Comparison of ENCODE assay signal across 1 cellular context in the genomic region with DNA sequence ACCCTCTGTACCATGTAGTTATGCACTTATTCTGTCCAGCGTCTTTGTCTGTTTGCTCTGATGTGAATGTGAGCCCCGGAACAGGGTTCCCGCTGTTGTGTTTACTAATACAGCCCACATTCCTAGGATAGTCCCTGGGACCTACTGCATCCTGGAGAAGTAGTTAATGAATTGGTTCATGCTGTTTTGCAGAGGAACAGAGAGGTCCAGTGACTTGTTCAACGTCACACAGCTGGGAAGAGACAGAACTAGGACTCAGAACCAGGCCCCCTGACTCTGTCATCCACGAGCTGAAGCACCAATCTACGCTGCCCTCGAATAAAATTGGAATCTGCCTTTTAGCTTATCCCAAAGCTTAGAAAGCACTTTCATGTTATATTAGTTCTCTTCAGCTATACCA.
TF ChIP-seq lines count a peak whose summit lies in the region.

No MANE protein-coding gene starts in this region.

TF ChIP-seq in HepG2, 621 proteins besides CTCF, POLR2A, EP300 and RAD21 (continues in another document):
- TF ChIP-seq AHR (CRISPR knock-in tag; IDR thresholded peaks at IDR 0.05) (no peak), ZNF383 (CRISPR knock-in tag; IDR thresholded peaks at IDR 0.05; ENCODE audit: borderline replicate concordance) (no peak), ZBTB7B (CRISPR knock-in tag; IDR thresholded peaks at IDR 0.05) (no peak), RXRA (CRISPR knock-in tag; IDR thresholded peaks at IDR 0.05) (no peak), ZNF563 (CRISPR knock-in tag; IDR thresholded peaks at IDR 0.05) (no peak), ZNF749 (CRISPR knock-in tag; IDR thresholded peaks at IDR 0.05; ENCODE audit: borderline replicate concordance) (0 out of 2 replicates have a peak, but pooled peaks have one; percentile 36), SRY (CRISPR knock-in tag; IDR thresholded peaks at IDR 0.05) (no peak), CBX2 (IDR thresholded peaks at IDR 0.05; ENCODE audit: low read depth, low read length) (no peak), CBX2 (CRISPR knock-in tag; IDR thresholded peaks at IDR 0.05; ENCODE audit: low read depth) (no peak), TOE1 (CRISPR knock-in tag; IDR thresholded peaks at IDR 0.05) (no peak), ZBTB3 (CRISPR knock-in tag; IDR thresholded peaks at IDR 0.05; ENCODE audit: borderline replicate concordance, low read depth) (no peak), BHLHE40 (IDR thresholded peaks at IDR 0.05; ENCODE audit: low read length) (no peak), ERF (CRISPR knock-in tag; IDR thresholded peaks at IDR 0.05) (no peak), ZNF83 (CRISPR knock-in tag; IDR thresholded peaks at IDR 0.05; ENCODE audit: borderline replicate concordance) (no peak), DMAP1 (CRISPR knock-in tag; IDR thresholded peaks at IDR 0.05) (no peak), DR1 (CRISPR knock-in tag; IDR thresholded peaks at IDR 0.05) (no peak), ZNF207 (IDR thresholded peaks at IDR 0.05; ENCODE audit: borderline replicate concordance) (no peak), TGIF2 (CRISPR knock-in tag; IDR thresholded peaks at IDR 0.05) (no peak; the same call in 1 of the 2 replicates), ZNF775 (CRISPR knock-in tag; IDR thresholded peaks at IDR 0.05; ENCODE audit: borderline replicate concordance) (no peak), ATF5 (CRISPR knock-in tag; IDR thresholded peaks at IDR 0.05; ENCODE audit: low read depth) (no peak), ZFP1 (CRISPR knock-in tag; IDR thresholded peaks at IDR 0.05) (no peak), ZNF768 (CRISPR knock-in tag; IDR thresholded peaks at IDR 0.05) (peak; percentile 94; the same call in 1 of the 2 replicates), ZBTB38 (CRISPR knock-in tag; IDR thresholded peaks at IDR 0.05) (no peak), ZMYM3 (CRISPR knock-in tag; IDR thresholded peaks at IDR 0.05) (peak; percentile 29; the same call in 1 of the 2 replicates), TEF (CRISPR knock-in tag; IDR thresholded peaks at IDR 0.05) (no peak), ZNF552 (CRISPR knock-in tag; IDR thresholded peaks at IDR 0.05; ENCODE audit: borderline replicate concordance) (no peak), FOXO4 (CRISPR knock-in tag; conservative IDR thresholded peaks at IDR 0.05) (0 out of 2 replicates have a peak, but pooled peaks have one; percentile 48), MXD3 (CRISPR knock-in tag; IDR thresholded peaks at IDR 0.05) (no peak), ZNF253 (CRISPR knock-in tag; IDR thresholded peaks at IDR 0.05; ENCODE audit: borderline replicate concordance) (no peak), ZNF543 (CRISPR knock-in tag; IDR thresholded peaks at IDR 0.05) (0 out of 2 replicates have a peak, but pooled peaks have one; percentile 6), ZNF737 (CRISPR knock-in tag; IDR thresholded peaks at IDR 0.05; ENCODE audit: borderline replicate concordance) (no peak), POLR2G (IDR thresholded peaks at IDR 0.05; ENCODE audit: low read depth, low read length) (0 out of 2 replicates have a peak, but pooled peaks have one; percentile 6), ZNF484 (CRISPR knock-in tag; IDR thresholded peaks at IDR 0.05; ENCODE audit: borderline replicate concordance, low read depth) (no peak), ZNF547 (CRISPR knock-in tag; IDR thresholded peaks at IDR 0.05) (no peak), KDM1A (CRISPR knock-in tag; IDR thresholded peaks at IDR 0.05) (peak; percentile 39; the same call in 1 of the 2 replicates), NFE2 (CRISPR knock-in tag; IDR thresholded peaks at IDR 0.05) (no peak), HNF4A (CRISPR knock-in tag; IDR thresholded peaks at IDR 0.05) (no peak), TAF15 (IDR thresholded peaks at IDR 0.05; ENCODE audit: low read depth, low read length, poor library complexity, severe bottlenecking) (no peak), TRIM22 (IDR thresholded peaks at IDR 0.05) (no peak), SNAPC5 (CRISPR knock-in tag; IDR thresholded peaks at IDR 0.05; ENCODE audit: borderline replicate concordance) (no peak), ZC3H13 (CRISPR knock-in tag; IDR thresholded peaks at IDR 0.05) (0 out of 2 replicates have a peak, but pooled peaks have one; percentile 11), PCBP2 (optimal IDR thresholded peaks at IDR 0.05; ENCODE audit: low read depth, low read length, poor library complexity, severe bottlenecking) (no peak), UBTF (CRISPR knock-in tag; IDR thresholded peaks at IDR 0.05) (0 out of 2 replicates have a peak, but pooled peaks have one; percentile 6), ZNF652 (CRISPR knock-in tag; IDR thresholded peaks at IDR 0.05; ENCODE audit: borderline replicate concordance, low read depth) (0 out of 2 replicates have a peak, but pooled peaks have one; percentile 4), ZNF510 (CRISPR knock-in tag; IDR thresholded peaks at IDR 0.05; ENCODE audit: low read depth) (no peak), HMG20B (CRISPR knock-in tag; conservative IDR thresholded peaks at IDR 0.05) (no peak), ZNF441 (CRISPR knock-in tag; IDR thresholded peaks at IDR 0.05; ENCODE audit: borderline replicate concordance) (no peak), ZNF557 (CRISPR knock-in tag; IDR thresholded peaks at IDR 0.05) (no peak)
- TF ChIP-seq, protein P1, sequence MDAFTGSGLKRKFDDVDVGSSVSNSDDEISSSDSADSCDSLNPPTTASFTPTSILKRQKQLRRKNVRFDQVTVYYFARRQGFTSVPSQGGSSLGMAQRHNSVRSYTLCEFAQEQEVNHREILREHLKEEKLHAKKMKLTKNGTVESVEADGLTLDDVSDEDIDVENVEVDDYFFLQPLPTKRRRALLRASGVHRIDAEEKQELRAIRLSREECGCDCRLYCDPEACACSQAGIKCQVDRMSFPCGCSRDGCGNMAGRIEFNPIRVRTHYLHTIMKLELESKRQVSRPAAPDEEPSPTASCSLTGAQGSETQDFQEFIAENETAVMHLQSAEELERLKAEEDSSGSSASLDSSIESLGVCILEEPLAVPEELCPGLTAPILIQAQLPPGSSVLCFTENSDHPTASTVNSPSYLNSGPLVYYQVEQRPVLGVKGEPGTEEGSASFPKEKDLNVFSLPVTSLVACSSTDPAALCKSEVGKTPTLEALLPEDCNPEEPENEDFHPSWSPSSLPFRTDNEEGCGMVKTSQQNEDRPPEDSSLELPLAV (CRISPR knock-in tag; conservative IDR thresholded peaks at IDR 0.05; ENCODE audit: low read depth): no peak
- TF ChIP-seq, protein P2, sequence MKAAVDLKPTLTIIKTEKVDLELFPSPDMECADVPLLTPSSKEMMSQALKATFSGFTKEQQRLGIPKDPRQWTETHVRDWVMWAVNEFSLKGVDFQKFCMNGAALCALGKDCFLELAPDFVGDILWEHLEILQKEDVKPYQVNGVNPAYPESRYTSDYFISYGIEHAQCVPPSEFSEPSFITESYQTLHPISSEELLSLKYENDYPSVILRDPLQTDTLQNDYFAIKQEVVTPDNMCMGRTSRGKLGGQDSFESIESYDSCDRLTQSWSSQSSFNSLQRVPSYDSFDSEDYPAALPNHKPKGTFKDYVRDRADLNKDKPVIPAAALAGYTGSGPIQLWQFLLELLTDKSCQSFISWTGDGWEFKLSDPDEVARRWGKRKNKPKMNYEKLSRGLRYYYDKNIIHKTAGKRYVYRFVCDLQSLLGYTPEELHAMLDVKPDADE (CRISPR knock-in tag; IDR thresholded peaks at IDR 0.05): no peak
- TF ChIP-seq, protein P3, sequence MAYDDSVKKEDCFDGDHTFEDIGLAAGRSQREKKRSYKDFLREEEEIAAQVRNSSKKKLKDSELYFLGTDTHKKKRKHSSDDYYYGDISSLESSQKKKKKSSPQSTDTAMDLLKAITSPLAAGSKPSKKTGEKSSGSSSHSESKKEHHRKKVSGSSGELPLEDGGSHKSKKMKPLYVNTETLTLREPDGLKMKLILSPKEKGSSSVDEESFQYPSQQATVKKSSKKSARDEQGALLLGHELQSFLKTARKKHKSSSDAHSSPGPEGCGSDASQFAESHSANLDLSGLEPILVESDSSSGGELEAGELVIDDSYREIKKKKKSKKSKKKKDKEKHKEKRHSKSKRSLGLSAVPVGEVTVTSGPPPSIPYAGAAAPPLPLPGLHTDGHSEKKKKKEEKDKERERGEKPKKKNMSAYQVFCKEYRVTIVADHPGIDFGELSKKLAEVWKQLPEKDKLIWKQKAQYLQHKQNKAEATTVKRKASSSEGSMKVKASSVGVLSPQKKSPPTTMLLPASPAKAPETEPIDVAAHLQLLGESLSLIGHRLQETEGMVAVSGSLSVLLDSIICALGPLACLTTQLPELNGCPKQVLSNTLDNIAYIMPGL (CRISPR knock-in tag; IDR thresholded peaks at IDR 0.05; ENCODE audit: borderline replicate concordance in 1 of 2, low read depth in 1 of 2): 0 out of 4 replicates have a peak, but pooled peaks of 1 of the 2 experiments have one; percentile 14
- TF ChIP-seq, protein P4, sequence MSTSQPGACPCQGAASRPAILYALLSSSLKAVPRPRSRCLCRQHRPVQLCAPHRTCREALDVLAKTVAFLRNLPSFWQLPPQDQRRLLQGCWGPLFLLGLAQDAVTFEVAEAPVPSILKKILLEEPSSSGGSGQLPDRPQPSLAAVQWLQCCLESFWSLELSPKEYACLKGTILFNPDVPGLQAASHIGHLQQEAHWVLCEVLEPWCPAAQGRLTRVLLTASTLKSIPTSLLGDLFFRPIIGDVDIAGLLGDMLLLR (CRISPR knock-in tag; IDR thresholded peaks at IDR 0.05): no peak
